ENCODE assay signal across 12 cellular contexts in genomic region chr20:46058656-46059281, GRCh38. TPM values are rescaled to one million over a fixed set of nuclear protein-coding genes. Genes with fewer than 3 reads are reported as not detected.
DNase-seq lines count a peak whose midpoint lies in the region; ATAC-seq and TF ChIP-seq lines count a peak whose summit lies in the region.
"Had no signal": no experiment of that assay in that cellular context is flagged by ENCODE, and none has a peak within 500 bp of the region (broad histone marks: within the 10 kb centered on the region; RNA-seq: fewer than 3 reads in every experiment).

No MANE protein-coding gene starts in this region.

- no peaks in the 10 kb centered on the region for H3K9me3 ChIP-seq in A673 (ENCODE audit: low read depth, low read length, poor library complexity, severe bottlenecking)
- H3K9me3 ChIP-seq in HUES48 (ENCODE audit: control insufficient read depth, insufficient read depth, low read length): no peaks in the 10 kb centered on the region
- H3K9me3 ChIP-seq in mucosa of descending colon: no peaks in the 10 kb centered on the region
- no peaks in the 10 kb centered on the region for H3K9me3 ChIP-seq in MG63
- no peaks in the 10 kb centered on the region for H3K9me3 ChIP-seq in ascending aorta

- peak; percentile 17 for ATAC-seq in mucosa of descending colon
- no peak for ATAC-seq in GM21528 (IDR thresholded peaks at IDR 0.05; ENCODE audit: low FRiP score, unreplicated experiment)

- TF ChIP-seq CTCF in A673 (conservative IDR thresholded peaks at IDR 0.05; ENCODE audit: low read depth, low read length): no peak
- TF ChIP-seq CTCF in endothelial cell (IDR thresholded peaks at IDR 0.05; ENCODE audit: unreplicated experiment): no peak
- no peak for TF ChIP-seq CTCF in mucosa of descending colon (IDR thresholded peaks at IDR 0.05)
- TF ChIP-seq CTCF in ascending aorta (IDR thresholded peaks at IDR 0.05): no peak

- intact Hi-C loops in A673 (cut with micrococcal nuclease; ENCODE audit: unreplicated experiment) (no loop called here), mucosa of descending colon (cut with DNase I, micrococcal nuclease) (no loop called here), ascending aorta (cut with DNase I) (no loop called here)

- no peaks in the 10 kb centered on the region for H3K27me3 ChIP-seq in A673 (replicated peaks; ENCODE audit: insufficient read depth, low read depth, low read length, poor library complexity)
- peaks cover 64% of the 10 kb centered on the region for H3K27me3 ChIP-seq in HUES48 (ENCODE audit: control insufficient read depth, insufficient read depth, low read length)
- peaks cover 10% of the 10 kb centered on the region for H3K27me3 ChIP-seq in MG63
- no peaks in the 10 kb centered on the region for H3K27me3 ChIP-seq in ascending aorta

- no peak overlapping the region for H3K27ac Mint-ChIP-seq in endothelial cell (ENCODE audit: unreplicated experiment)

- H3K4me1 ChIP-seq in A673 (ENCODE audit: insufficient read depth, low read length, poor library complexity, severe bottlenecking) (peaks cover 20% of the 10 kb centered on the region), HUES48 (ENCODE audit: control insufficient read depth, insufficient read depth, low read length) (peaks cover 13% of the 10 kb centered on the region), mucosa of descending colon (ENCODE audit: low read depth) (peaks cover 6% of the 10 kb centered on the region), ascending aorta (peaks cover 10 to 16% of the 10 kb centered on the region in 2 donors)

- peak overlapping the region; percentile 14 for H3K4me3 ChIP-seq in A673 (ENCODE audit: low read depth, low read length, poor library complexity, severe bottlenecking)
- peak overlapping the region; percentile 54 for H3K4me3 ChIP-seq in HUES48 (ENCODE audit: low read depth, low read length)
- no peak overlapping the region for H3K4me3 ChIP-seq in mucosa of descending colon
- no peak overlapping the region for H3K4me3 ChIP-seq in MG63
- peak overlapping the region in 1 of 2 donors; percentile 50 for H3K4me3 ChIP-seq in ascending aorta

- no TSS peak for BruUV-seq in A673 (replicated peaks; lab: Mats Ljungman, UMichigan)

- peaks cover 38% of the 10 kb centered on the region for H3K4me1 Mint-ChIP-seq in endothelial cell (ENCODE audit: unreplicated experiment)

- CTCF ChIA-PET in A673 (lab: Charles Lee): interaction anchor here (0.8 to 1.5 kb wide), 3 partner anchors 27 to 70 kb away, joined by 3 read pairs; no protein-coding TSS in a partner anchor

- H3K27me3 Mint-ChIP-seq in endothelial cell (ENCODE audit: unreplicated experiment): peaks cover 19% of the 10 kb centered on the region

- H3K9ac ChIP-seq in HUES48 (ENCODE audit: low read depth, low read length): no peak overlapping the region

- no peak overlapping the region for H3K4me3 Mint-ChIP-seq in endothelial cell (ENCODE audit: unreplicated experiment)

- H3K36me3 Mint-ChIP-seq in endothelial cell (ENCODE audit: low read depth, unreplicated experiment): peaks cover 38% of the 10 kb centered on the region

- peaks cover 29% of the 10 kb centered on the region for H3K36me3 ChIP-seq in A673 (ENCODE audit: insufficient read depth, low read length, poor library complexity, severe bottlenecking)
- H3K36me3 ChIP-seq in HUES48 (ENCODE audit: control insufficient read depth, insufficient read depth, low read length): peaks cover 37% of the 10 kb centered on the region
- peaks cover 15% of the 10 kb centered on the region for H3K36me3 ChIP-seq in mucosa of descending colon (ENCODE audit: low read depth)
- peaks cover 33% of the 10 kb centered on the region for H3K36me3 ChIP-seq in MG63
- peaks cover 33 to 37% of the 10 kb centered on the region in 2 donors for H3K36me3 ChIP-seq in ascending aorta

- H3K27ac ChIP-seq in A673 (ENCODE audit: low read depth, low read length, poor library complexity, severe bottlenecking): no peak overlapping the region
- H3K27ac ChIP-seq in HUES48 (ENCODE audit: low read depth, low read length): no peak overlapping the region
- no peak overlapping the region for H3K27ac ChIP-seq in ascending aorta

- no peaks in the 10 kb centered on the region for H3K9me3 Mint-ChIP-seq in endothelial cell (ENCODE audit: unreplicated experiment)

- DNase-seq in A673 (ENCODE audit: low spot score) (no peak), endothelial cell (ENCODE audit: low spot score) (peak; percentile 26), mucosa of descending colon (no peak), NCI-H226 (no peak), MG63 (no peak), ascending aorta (ENCODE audit: low spot score in 2 of 2) (no peak)
- DNase-seq: activated naive CD4-positive, alpha-beta T cell treated with anti-CD3 and anti-CD28 coated beads, Interleukin-2, amount 50 U/mL, for 16 hours; NCI-H1694 treated with DMSO at 0.1 percent for 48 hours had no signal

- POLR2A ChIA-PET in A673 (lab: Charles Lee; ENCODE audit: low non-redundant PET): interaction anchor here (0.6 kb wide), 1 partner anchor 167 kb away, joined by 3 read pairs; no protein-coding TSS in a partner anchor

RNA-seq across cellular contexts. Expression of gene SLC12A5, which starts 29.8 kb away (rescaled TPM):
- total RNA-seq in A673 (2021) (20.0 and 20.9 TPM in 2 replicates), endothelial cell (ENCODE audit: unreplicated experiment) (8.8 TPM), mucosa of descending colon (1 to 10 TPM in 1 of 3 donors, not detected in 2; 2.5 TPM), ascending aorta (not detected)
- 0.15 and 0.72 TPM in 2 replicates for total RNA-seq in MG63 (2014; rRNA removed; shearing (Covaris generic); ENCODE audit: low replicate concordance)

RNA-seq across cellular contexts. Expression of gene NCOA5, which starts 31.0 kb away (rescaled TPM):
- 44.1 and 55.4 TPM in 2 replicates for total RNA-seq in A673 (2021)
- 34.9 TPM for total RNA-seq in endothelial cell (ENCODE audit: unreplicated experiment)
- total RNA-seq in mucosa of descending colon: 10 to 100 TPM; 23.7 to 36.6 (median 24.2) TPM
- total RNA-seq in MG63 (2014; rRNA removed; shearing (Covaris generic); ENCODE audit: low replicate concordance): 9.2 and 24.9 TPM in 2 replicates
- 70.4 TPM for total RNA-seq in ascending aorta

RNA-seq across cellular contexts. Expression of gene MMP9, which starts 50.1 kb away (rescaled TPM):
- total RNA-seq in A673 (2021): 2.4 and 2.8 TPM in 2 replicates
- total RNA-seq in endothelial cell (ENCODE audit: unreplicated experiment): 9.7 TPM
- 1 to 10 TPM in 2 of 3 donors, under 1 TPM in 1; 0.52 to 6.7 (median 1.2) TPM for total RNA-seq in mucosa of descending colon
- 0.07 TPM in 1 of 2 replicates, not detected in the other for total RNA-seq in MG63 (2014; rRNA removed; shearing (Covaris generic); ENCODE audit: low replicate concordance)
- total RNA-seq in ascending aorta: not detected
- total RNA-seq: renal cortical epithelial cell; T-helper 2 cell treated with Interferon-gamma antibody and Interleukin-4, amounts not matched to agents 100 ng/mL and 5 ng/mL, for 36 hours had no signal

RNA-seq across cellular contexts. Expression of gene CD40, which starts 59.3 kb away (rescaled TPM):
- total RNA-seq in A673 (2021) (16.3 and 18.7 TPM in 2 replicates), endothelial cell (ENCODE audit: unreplicated experiment) (69.4 TPM), mucosa of descending colon (1 to 10 TPM; 2.8 to 10.0 (median 6.0) TPM), ascending aorta (34.7 TPM)
- total RNA-seq in MG63 (2014; rRNA removed; shearing (Covaris generic); ENCODE audit: low replicate concordance): not detected in 2 replicates

Comparison
In these comparisons a context has a peak if more than half of its experiments do, and no peak if none do; other contexts are left out.
1. H3K4me3 ChIP-seq: peak in A673 (single experiment) and HUES48 (single experiment); none in mucosa of descending colon (single experiment) and MG63 (single experiment).